ENCODE assay signal across 17 cellular contexts in the genomic region with DNA sequence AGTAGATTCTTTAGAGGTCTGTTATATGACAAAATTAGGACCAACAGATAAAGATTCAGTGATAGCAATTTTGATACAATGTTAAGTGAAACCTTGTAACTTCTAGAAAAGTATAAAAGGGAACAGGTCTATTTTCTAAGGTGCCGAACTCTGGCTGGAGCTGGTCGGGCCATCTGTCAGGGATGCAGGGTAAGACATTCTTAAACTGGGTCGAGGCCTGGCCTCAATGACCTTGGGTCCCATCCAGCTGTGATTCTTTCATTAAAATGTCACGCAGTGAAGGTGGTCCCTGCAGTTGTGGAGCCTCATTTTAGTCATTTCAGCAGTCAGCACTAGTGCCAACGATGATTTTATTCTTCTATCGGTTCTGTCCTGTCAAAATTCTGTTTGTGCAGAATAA.
DNase-seq lines count a peak whose midpoint lies in the region; ATAC-seq, FAIRE-seq and TF ChIP-seq lines count a peak whose summit lies in the region.
"Had no signal": no experiment of that assay in that cellular context is flagged by ENCODE, and none has a peak within 500 bp of the region (broad histone marks: within the 10 kb centered on the region; RNA-seq: fewer than 3 reads in every experiment).

No MANE protein-coding gene starts in this region.

- H3K36me3 ChIP-seq in H7 (replicated peaks; ENCODE audit: control insufficient read depth, insufficient read depth, low read length) (no peaks in the 10 kb centered on the region), gastroesophageal sphincter (no peaks in the 10 kb centered on the region), neural progenitor cell (no peaks in the 10 kb centered on the region)

- no peaks in the 10 kb centered on the region for H3K4me1 ChIP-seq in gastroesophageal sphincter
- no peaks in the 10 kb centered on the region for H3K4me1 ChIP-seq in neural progenitor cell

- ATAC-seq in gastroesophageal sphincter: peak; percentile 16

- no peaks in the 10 kb centered on the region for H3K79me2 ChIP-seq in neural progenitor cell (ENCODE audit: low read depth)

- H4K20me1 ChIP-seq in neural progenitor cell (ENCODE audit: low read depth): no peaks in the 10 kb centered on the region

- no peak overlapping the region for H3K4me2 ChIP-seq in neural progenitor cell

- no peak overlapping the region for H3K27ac Mint-ChIP-seq in neural progenitor cell
- H3K27ac Mint-ChIP-seq: B cell; CD4-positive, alpha-beta T cell had no signal

- H3K9ac ChIP-seq in neural progenitor cell: no peak overlapping the region

- H3K27me3 ChIP-seq in H7 (ENCODE audit: control insufficient read depth, insufficient read depth, low read length) (no peaks in the 10 kb centered on the region), gastroesophageal sphincter (no peaks in the 10 kb centered on the region), neural progenitor cell (no peaks in the 10 kb centered on the region)

- 37 to 51% methylated on average over 6 of the region's 6 CpGs for WGBS in gastroesophageal sphincter (ENCODE audit: low coverage in 1 of 2), 2 donors

- H3F3A ChIP-seq in neural progenitor cell (ENCODE audit: low read depth): no peaks in the 10 kb centered on the region

- no peak for FAIRE-seq in GM19239 (lab: Jason Lieb, UNC)
- FAIRE-seq: A204.1, G401.6, GM12891, H54 had no signal

- DNase-seq in G401 (ENCODE audit: low spot score): peak; percentile 39
- DNase-seq in H7: peak; percentile 2
- DNase-seq in neural progenitor cell (ENCODE audit: low spot score): peak; percentile 10
- no peak for DNase-seq in GM19239 (ENCODE audit: insufficient read length, low spot score)
- no peak for DNase-seq in SK-N-DZ (ENCODE audit: low spot score)
- DNase-seq in NCI-H2107 (lab: John Stamatoyannopoulos, UW): no peak
- DNase-seq: Calu3; CD4-positive, alpha-beta T cell; DMS 273 treated with DMSO at 0.1 percent for 48 hours; DMS79 had no signal

- H3K36me3 Mint-ChIP-seq in neural progenitor cell: peaks cover 7% of the 10 kb centered on the region

- peaks cover 4% of the 10 kb centered on the region for H3K27me3 Mint-ChIP-seq in neural progenitor cell (ENCODE audit: insufficient read depth, low read depth)
- H3K27me3 Mint-ChIP-seq: B cell; CD4-positive, alpha-beta T cell had no signal

- H3K9me3 Mint-ChIP-seq in neural progenitor cell: peaks cover 2% of the 10 kb centered on the region

- no peak overlapping the region for H3K4me3 Mint-ChIP-seq in neural progenitor cell
- H3K4me3 Mint-ChIP-seq: B cell; CD4-positive, alpha-beta T cell had no signal

- TF ChIP-seq CTCF in gastroesophageal sphincter (IDR thresholded peaks at IDR 0.05) (no peak), neural progenitor cell (IDR thresholded peaks at IDR 0.05) (no peak)

- TF ChIP-seq EP300 in gastroesophageal sphincter (IDR thresholded peaks at IDR 0.05): no peak

- H3K4me3 ChIP-seq in H7 (ENCODE audit: insufficient read depth, low read depth, low read length): no peak overlapping the region
- no peak overlapping the region for H3K4me3 ChIP-seq in gastroesophageal sphincter
- no peak overlapping the region for H3K4me3 ChIP-seq in neural progenitor cell

- H3K27ac ChIP-seq in gastroesophageal sphincter: no peak overlapping the region
- H3K27ac ChIP-seq in neural progenitor cell: no peak overlapping the region
- H3K27ac ChIP-seq: HL-60 had no signal

- no peaks in the 10 kb centered on the region for H3K9me3 ChIP-seq in gastroesophageal sphincter
- no peaks in the 10 kb centered on the region for H3K9me3 ChIP-seq in neural progenitor cell (ENCODE audit: low read depth)

- TF ChIP-seq POLR2A in gastroesophageal sphincter (IDR thresholded peaks at IDR 0.05): no peak

- in situ Hi-C loops in G401 (cut with HindIII; ENCODE audit: low sequenced_read_pairs): no loop called here

- H2AFZ ChIP-seq in neural progenitor cell (replicated peaks): no peak overlapping the region

- peaks cover 26% of the 10 kb centered on the region for H3K4me1 Mint-ChIP-seq in neural progenitor cell
- H3K4me1 Mint-ChIP-seq: B cell had no signal

Comparison
In these comparisons a context has a peak if more than half of its experiments do, and no peak if none do; other contexts are left out.
1. DNase-seq: peak in G401 (single experiment), H7 (single experiment) and neural progenitor cell (single experiment); none in GM19239 (single experiment), SK-N-DZ (single experiment) and NCI-H2107 (single experiment).